Comparison of ENCODE assay signal across 1 cellular context in the genomic region with DNA sequence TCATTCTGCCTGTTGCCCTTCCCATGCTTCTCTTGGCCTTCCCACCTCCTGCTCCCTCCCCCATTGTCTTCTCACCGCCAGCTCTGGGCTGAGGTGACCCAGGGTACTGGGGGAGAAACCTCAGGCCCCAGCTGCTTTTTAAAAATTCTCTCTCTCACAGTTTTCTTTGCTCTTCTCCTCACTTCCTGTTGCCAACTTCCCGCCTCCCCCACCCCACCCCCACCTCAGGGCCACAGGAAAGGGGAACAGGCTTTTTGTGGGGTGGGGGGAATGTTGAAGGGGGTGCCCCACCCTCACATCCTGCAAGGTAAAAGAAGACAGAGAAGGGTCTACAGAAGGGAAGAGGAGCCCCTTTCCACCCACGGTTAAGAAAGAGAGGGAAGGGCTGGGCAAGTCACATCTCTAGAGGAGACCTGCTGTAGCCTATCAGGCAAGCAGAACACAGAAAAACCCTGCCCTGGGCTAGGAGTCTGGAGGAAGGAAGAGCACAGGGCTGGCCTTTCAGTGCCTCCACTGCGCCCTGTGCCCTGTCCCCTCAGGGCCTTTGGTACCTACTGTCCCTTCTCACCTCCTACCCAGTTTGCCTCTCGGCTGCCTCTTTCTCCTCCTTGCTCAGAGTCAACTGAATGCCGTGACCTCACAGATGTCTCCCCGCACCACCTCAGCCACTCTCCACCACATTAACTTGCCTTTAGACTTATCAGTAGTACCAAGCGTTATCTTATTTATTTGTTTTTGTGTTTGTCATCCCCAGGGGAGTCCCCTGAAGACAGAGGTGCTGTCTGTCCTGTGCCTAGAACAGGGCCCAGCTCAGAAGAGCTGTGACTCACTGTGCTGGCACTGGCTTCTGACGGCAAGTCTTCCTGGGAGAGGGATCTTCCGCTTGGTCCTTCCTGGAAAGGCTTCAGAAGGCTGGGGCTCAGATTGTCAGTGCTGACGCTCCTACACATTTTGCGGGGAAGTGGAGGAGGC.
TF ChIP-seq lines count a peak whose summit lies in the region.

No MANE protein-coding gene starts in this region.

TF ChIP-seq in HepG2, 621 proteins besides CTCF, POLR2A, EP300 and RAD21:
- TF ChIP-seq, protein P1, sequence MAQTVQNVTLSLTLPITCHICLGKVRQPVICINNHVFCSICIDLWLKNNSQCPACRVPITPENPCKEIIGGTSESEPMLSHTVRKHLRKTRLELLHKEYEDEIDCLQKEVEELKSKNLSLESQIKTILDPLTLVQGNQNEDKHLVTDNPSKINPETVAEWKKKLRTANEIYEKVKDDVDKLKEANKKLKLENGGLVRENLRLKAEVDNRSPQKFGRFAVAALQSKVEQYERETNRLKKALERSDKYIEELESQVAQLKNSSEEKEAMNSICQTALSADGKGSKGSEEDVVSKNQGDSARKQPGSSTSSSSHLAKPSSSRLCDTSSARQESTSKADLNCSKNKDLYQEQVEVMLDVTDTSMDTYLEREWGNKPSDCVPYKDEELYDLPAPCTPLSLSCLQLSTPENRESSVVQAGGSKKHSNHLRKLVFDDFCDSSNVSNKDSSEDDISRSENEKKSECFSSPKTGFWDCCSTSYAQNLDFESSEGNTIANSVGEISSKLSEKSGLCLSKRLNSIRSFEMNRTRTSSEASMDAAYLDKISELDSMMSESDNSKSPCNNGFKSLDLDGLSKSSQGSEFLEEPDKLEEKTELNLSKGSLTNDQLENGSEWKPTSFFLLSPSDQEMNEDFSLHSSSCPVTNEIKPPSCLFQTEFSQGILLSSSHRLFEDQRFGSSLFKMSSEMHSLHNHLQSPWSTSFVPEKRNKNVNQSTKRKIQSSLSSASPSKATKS (CRISPR knock-in tag; IDR thresholded peaks at IDR 0.05), result no peak
- no peak for TF ChIP-seq FOXK2 (IDR thresholded peaks at IDR 0.05)
- TF ChIP-seq, protein P2, sequence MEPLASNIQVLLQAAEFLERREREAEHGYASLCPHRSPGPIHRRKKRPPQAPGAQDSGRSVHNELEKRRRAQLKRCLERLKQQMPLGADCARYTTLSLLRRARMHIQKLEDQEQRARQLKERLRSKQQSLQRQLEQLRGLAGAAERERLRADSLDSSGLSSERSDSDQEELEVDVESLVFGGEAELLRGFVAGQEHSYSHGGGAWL (CRISPR knock-in tag; IDR thresholded peaks at IDR 0.05), result no peak
- no peak for TF ChIP-seq HNF4G (IDR thresholded peaks at IDR 0.05; ENCODE audit: borderline replicate concordance, low read depth, low read length)
- no peak for TF ChIP-seq HNF4G (CRISPR knock-in tag; IDR thresholded peaks at IDR 0.05; ENCODE audit: borderline replicate concordance, low read depth)
- TF ChIP-seq ZNF451 (CRISPR knock-in tag; IDR thresholded peaks at IDR 0.05), result no peak
- no peak for TF ChIP-seq CAMTA2 (CRISPR knock-in tag; IDR thresholded peaks at IDR 0.05; ENCODE audit: borderline replicate concordance)
- TF ChIP-seq XRCC5 (optimal IDR thresholded peaks at IDR 0.05; ENCODE audit: low read length), result peak; percentile 56
- no peak for TF ChIP-seq ZNF180 (CRISPR knock-in tag; IDR thresholded peaks at IDR 0.05; ENCODE audit: borderline replicate concordance, low read depth)
- no peak for TF ChIP-seq ETV5 (CRISPR knock-in tag; IDR thresholded peaks at IDR 0.05; ENCODE audit: borderline replicate concordance)
- TF ChIP-seq ZNF235 (CRISPR knock-in tag; IDR thresholded peaks at IDR 0.05; ENCODE audit: borderline replicate concordance), result no peak
- TF ChIP-seq, protein P3, sequence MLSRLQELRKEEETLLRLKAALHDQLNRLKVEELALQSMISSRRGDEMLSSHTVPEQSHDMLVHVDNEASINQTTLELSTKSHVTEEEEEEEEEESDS (CRISPR knock-in tag; IDR thresholded peaks at IDR 0.05; ENCODE audit: borderline replicate concordance), result no peak
- TF ChIP-seq ZNF776 (CRISPR knock-in tag; IDR thresholded peaks at IDR 0.05), result no peak
- no peak for TF ChIP-seq DMAP1 (CRISPR knock-in tag; IDR thresholded peaks at IDR 0.05)
- TF ChIP-seq ZSCAN30 (CRISPR knock-in tag; IDR thresholded peaks at IDR 0.05), result no peak
- no peak for TF ChIP-seq ZNF367 (CRISPR knock-in tag; IDR thresholded peaks at IDR 0.05; ENCODE audit: borderline replicate concordance)
- TF ChIP-seq ZNF615 (CRISPR knock-in tag; IDR thresholded peaks at IDR 0.05; ENCODE audit: borderline replicate concordance), result no peak
- no peak for TF ChIP-seq PAX8 (CRISPR knock-in tag; IDR thresholded peaks at IDR 0.05; ENCODE audit: borderline replicate concordance)
- no peak for TF ChIP-seq STAG1 (CRISPR knock-in tag; IDR thresholded peaks at IDR 0.05)
- no peak for TF ChIP-seq TBP (CRISPR knock-in tag; IDR thresholded peaks at IDR 0.05)
- TF ChIP-seq FOSL2 (CRISPR knock-in tag; IDR thresholded peaks at IDR 0.05), result peak; percentile 69
- no peak for TF ChIP-seq SOX5 (CRISPR knock-in tag; IDR thresholded peaks at IDR 0.05; ENCODE audit: borderline replicate concordance)
- TF ChIP-seq FOSL1 (CRISPR knock-in tag; IDR thresholded peaks at IDR 0.05; ENCODE audit: borderline replicate concordance), result no peak
- TF ChIP-seq PBX2 (CRISPR knock-in tag; IDR thresholded peaks at IDR 0.05), result no peak
- no peak for TF ChIP-seq E2F1 (CRISPR knock-in tag; IDR thresholded peaks at IDR 0.05)
- TF ChIP-seq PRDM15 (CRISPR knock-in tag; IDR thresholded peaks at IDR 0.05), result no peak
- TF ChIP-seq PHF21A (CRISPR knock-in tag; IDR thresholded peaks at IDR 0.05), result no peak
- TF ChIP-seq FOXJ3 (CRISPR knock-in tag; IDR thresholded peaks at IDR 0.05; ENCODE audit: borderline replicate concordance), result no peak
- no peak for TF ChIP-seq SATB2 (CRISPR knock-in tag; IDR thresholded peaks at IDR 0.05)
- TF ChIP-seq PATZ1 (CRISPR knock-in tag; IDR thresholded peaks at IDR 0.05), result 0 out of 2 replicates have a peak, but pooled peaks have one; percentile 42
- TF ChIP-seq TP53 (CRISPR knock-in tag; conservative IDR thresholded peaks at IDR 0.05), result no peak
- no peak for TF ChIP-seq ZNF30 (CRISPR knock-in tag; IDR thresholded peaks at IDR 0.05)
- no peak for TF ChIP-seq AGO2 (optimal IDR thresholded peaks at IDR 0.05; ENCODE audit: low read depth, low read length)
- TF ChIP-seq ZKSCAN5 (CRISPR knock-in tag; IDR thresholded peaks at IDR 0.05), result peak; percentile 68; the same call in 1 of the 2 replicates
- TF ChIP-seq ZNF503 (CRISPR knock-in tag; IDR thresholded peaks at IDR 0.05), result no peak
- no peak for TF ChIP-seq ZNF614 (CRISPR knock-in tag; IDR thresholded peaks at IDR 0.05; ENCODE audit: borderline replicate concordance)
- TF ChIP-seq CREB1 (IDR thresholded peaks at IDR 0.05), result peak; percentile 30; the same call in 1 of the 2 replicates
- TF ChIP-seq CREB1 (CRISPR knock-in tag; IDR thresholded peaks at IDR 0.05), result no peak
- 0 out of 2 replicates have a peak, but pooled peaks have one; percentile 18 for TF ChIP-seq ZNF281 (CRISPR knock-in tag; IDR thresholded peaks at IDR 0.05; ENCODE audit: borderline replicate concordance)
TF ChIP-seq in HepG2: peak in this region for 6.
